In genomic region chr15:90674476-90674875, GRCh38 we compare ENCODE assay signal across 1 cellular context.
TF ChIP-seq lines count a peak whose summit lies in the region.

No MANE protein-coding gene starts in this region.

TF ChIP-seq in SK-N-SH, 30 proteins besides CTCF, POLR2A, EP300 and RAD21 (continued from another document):
- TF ChIP-seq USF1 (IDR thresholded peaks at IDR 0.05; ENCODE audit: borderline replicate concordance, low read depth) = no peak
